8 cellular contexts compared by ENCODE assay signal in the genomic region with DNA sequence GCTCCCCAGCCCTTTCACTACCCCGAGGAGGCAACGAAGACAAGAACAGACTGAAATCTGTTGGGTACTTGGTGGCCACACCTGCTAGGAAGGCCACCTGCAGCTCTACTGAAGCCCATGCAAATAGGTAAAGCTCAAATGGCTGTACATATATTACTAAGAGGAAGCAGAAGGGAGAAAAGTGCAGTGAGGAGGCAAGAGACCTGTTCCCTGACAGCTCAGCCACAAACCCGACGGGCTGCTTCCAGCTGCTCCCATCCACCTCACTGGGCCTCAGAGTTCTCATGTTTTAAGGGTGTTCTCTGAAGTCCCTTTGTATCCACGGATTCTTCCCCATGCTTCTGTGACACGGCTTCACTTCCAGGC.
DNase-seq lines count a peak whose midpoint lies in the region; ATAC-seq and TF ChIP-seq lines count a peak whose summit lies in the region.

No MANE protein-coding gene starts in this region.

- no peaks in the 10 kb centered on the region for H3K9me3 ChIP-seq in WERI-Rb-1 (ENCODE audit: severe bottlenecking)
- no peaks in the 10 kb centered on the region for H3K9me3 ChIP-seq in muscle layer of colon (ENCODE audit: low read length)

- H3K36me3 ChIP-seq in WERI-Rb-1 (peaks cover 7% of the 10 kb centered on the region), muscle layer of colon (ENCODE audit: insufficient read depth, low read length) (no peaks in the 10 kb centered on the region)

- H3K9ac ChIP-seq in muscle layer of colon (ENCODE audit: low read length), result no peak overlapping the region

- peak; percentile 43 for DNase-seq in DMS153 (lab: John Stamatoyannopoulos, UW)
- DNase-seq in DMS153 treated with DMSO at 0.1 percent for 48 hours (lab: John Stamatoyannopoulos, UW; ENCODE audit: unreplicated experiment), result no peak
- DNase-seq in WERI-Rb-1, result no peak
- no peak for DNase-seq in activated naive CD4-positive, alpha-beta T cell treated with Interleukin-2 at 50 U/mL for 16 hours
- DNase-seq in CD1c-positive myeloid dendritic cell (ENCODE audit: extremely low spot score), result no peak
- no peak for DNase-seq in NOMO-1 (lab: John Stamatoyannopoulos, UW; ENCODE audit: unreplicated experiment in 2 of 2)

- H3K4me1 ChIP-seq in muscle layer of colon (ENCODE audit: insufficient read depth, low read length), result peaks cover 47% of the 10 kb centered on the region

- TF ChIP-seq CTCF in WERI-Rb-1 (IDR thresholded peaks at IDR 0.05; ENCODE audit: low read depth, low read length), result no peak

- H3K27ac ChIP-seq in WERI-Rb-1 (peak overlapping the region; percentile 76), muscle layer of colon (ENCODE audit: low read depth, low read length) (peak overlapping the region; percentile 28)

- H3K4me3 ChIP-seq in WERI-Rb-1 (ENCODE audit: low read depth, low read length), result peak overlapping the region; percentile 11
- H3K4me3 ChIP-seq in muscle layer of colon (ENCODE audit: low read depth in 1 of 2, low read length in 2 of 2), result peak overlapping the region in 1 of 2 donors; percentile 45

- H3K27me3 ChIP-seq in WERI-Rb-1 (ENCODE audit: insufficient read depth, low read depth, severe bottlenecking), result no peaks in the 10 kb centered on the region
- H3K27me3 ChIP-seq in muscle layer of colon (ENCODE audit: control insufficient read depth in 1 of 2, insufficient read depth in 2 of 2, low read length in 2 of 2), result no peaks in the 10 kb centered on the region

- peak; percentile 88 for ATAC-seq in HG03103 (IDR thresholded peaks at IDR 0.05; ENCODE audit: low read depth, unreplicated experiment)
